ENCODE assay signal across 12 cellular contexts in the genomic region with DNA sequence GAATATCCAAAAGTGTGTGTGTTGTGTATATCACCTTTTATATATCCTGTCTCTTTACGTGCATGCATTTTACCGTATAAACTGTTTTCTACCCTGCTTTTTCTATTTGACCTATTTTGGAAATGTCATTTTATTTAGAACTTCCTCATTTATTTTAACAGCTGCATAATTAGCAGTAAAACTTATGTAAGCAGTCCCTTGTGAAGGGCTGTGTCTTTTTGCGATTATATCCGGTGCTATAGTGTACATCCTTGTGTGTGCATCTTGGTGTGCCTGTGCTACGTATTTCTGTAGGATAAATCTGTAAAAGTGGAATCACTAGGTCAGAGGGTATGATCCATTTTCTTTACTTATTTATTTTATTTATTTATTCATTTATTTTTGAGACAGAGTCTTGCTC.
"Had no signal": no experiment of that assay in that cellular context is flagged by ENCODE, and none has a peak within 500 bp of the region (broad histone marks: within the 10 kb centered on the region; RNA-seq: fewer than 3 reads in every experiment).

No MANE protein-coding gene starts in this region.

- DNase-seq: activated CD4-positive, alpha-beta T cell treated with anti-CD3 and anti-CD28 coated beads for 1 hour; activated gamma-delta T cell treated with Interleukin-2 at 50 U/mL for 16 hours; activated naive CD8-positive, alpha-beta T cell treated with anti-CD3 and anti-CD28 coated beads, Interleukin-2, amount 10 ng/mL, durations not matched to agents 7 days and 5 days; activated T-cell treated with anti-CD3 and anti-CD28 coated beads, Interleukin-2, amount 50 U/mL, for 4 hours; esophagus squamous epithelium; heart right ventricle; sigmoid colon; stimulated activated CD4-positive, alpha-beta T cell treated with anti-CD3 and anti-CD28 coated beads, Interleukin-12 subunit alpha, Interleukin-12 subunit beta, amount 100 ng/mL, for 4 hours; stimulated activated naive CD8-positive, alpha-beta T cell treated with anti-CD3 and anti-CD28 coated beads, Interleukin-15, amount 100 ng/mL, for 72 hours; testis had no signal

- H3K9me3 ChIP-seq: esophagus squamous epithelium, heart right ventricle, sigmoid colon, testis had no signal

- H3K27me3 Mint-ChIP-seq: activated CD4-positive, alpha-beta memory T cell treated with anti-CD3 and anti-CD28 coated beads for 36 hours; activated naive CD8-positive, alpha-beta T cell treated with anti-CD3 and anti-CD28 coated beads, Interleukin-2, amount 10 ng/mL, durations not matched to agents 7 days and 5 days; stimulated activated naive CD8-positive, alpha-beta T cell treated with anti-CD3 and anti-CD28 coated beads, Interleukin-15, amount 100 ng/mL, for 72 hours had no signal

- H3K4me3 Mint-ChIP-seq: activated CD4-positive, alpha-beta memory T cell treated with anti-CD3 and anti-CD28 coated beads for 36 hours; activated naive CD8-positive, alpha-beta T cell treated with anti-CD3 and anti-CD28 coated beads, Interleukin-2, amount 10 ng/mL, durations not matched to agents 7 days and 5 days; activated T-cell treated with anti-CD3 and anti-CD28 coated beads, Interleukin-2, amount 50 U/mL, for 4 hours; stimulated activated naive CD8-positive, alpha-beta T cell treated with anti-CD3 and anti-CD28 coated beads, Interleukin-15, amount 100 ng/mL, for 72 hours had no signal

- ATAC-seq: stimulated activated naive CD8-positive, alpha-beta T cell treated with anti-CD3 and anti-CD28 coated beads, Interleukin-15, amount 100 ng/mL, for 72 hours had no signal

- H3K4me3 ChIP-seq: esophagus squamous epithelium, heart right ventricle, sigmoid colon, testis had no signal

- H3K27ac ChIP-seq: esophagus squamous epithelium, sigmoid colon, testis had no signal

- H3K27me3 ChIP-seq: esophagus squamous epithelium, heart right ventricle, sigmoid colon, testis had no signal

- H3K9me3 Mint-ChIP-seq: activated CD4-positive, alpha-beta memory T cell treated with anti-CD3 and anti-CD28 coated beads for 36 hours; activated naive CD8-positive, alpha-beta T cell treated with anti-CD3 and anti-CD28 coated beads, Interleukin-2, amount 10 ng/mL, durations not matched to agents 7 days and 5 days; activated T-cell treated with anti-CD3 and anti-CD28 coated beads, Interleukin-2, amount 50 U/mL, for 4 hours; neural crest cell; stimulated activated naive CD8-positive, alpha-beta T cell treated with anti-CD3 and anti-CD28 coated beads, Interleukin-15, amount 100 ng/mL, for 72 hours had no signal

- H3K4me1 ChIP-seq: testis had no signal
